19 cellular contexts compared by ENCODE assay signal in genomic region chr12:14694145-14694544, GRCh38. TPM values are rescaled to one million over a fixed set of nuclear protein-coding genes. Genes with fewer than 3 reads are reported as not detected.
DNase-seq lines count a peak whose midpoint lies in the region; ATAC-seq, FAIRE-seq and TF ChIP-seq lines count a peak whose summit lies in the region.
"Had no signal": no experiment of that assay in that cellular context is flagged by ENCODE, and none has a peak within 500 bp of the region (broad histone marks: within the 10 kb centered on the region; RNA-seq: fewer than 3 reads in every experiment).

No MANE protein-coding gene starts in this region.

- POLR2A ChIA-PET in GM12878 (lab: Charles Lee), result no interaction called here

- H4K20me1 ChIP-seq in GM12878 (ENCODE audit: control insufficient read depth, insufficient read depth) (no peaks in the 10 kb centered on the region), hepatocyte (ENCODE audit: insufficient read depth, poor library complexity, severe bottlenecking) (no peaks in the 10 kb centered on the region)

- H3K4me3 ChIP-seq in GM12878 (no peak overlapping the region), hepatocyte (peak overlapping the region; percentile 35), rectal smooth muscle tissue (ENCODE audit: low read length) (peak overlapping the region; percentile 41)
- H3K4me3 ChIP-seq: HAP-1 had no signal

- H3K36me3 Mint-ChIP-seq in type B pancreatic cell, result peaks cover 7% of the 10 kb centered on the region

- WGBS in GM12878 (ENCODE audit: insufficient coverage, insufficient replicate concordance, low lambda C conversion rate, missing lambda C conversion rate), result 95% methylated on average over 1 of the region's 1 CpG
- WGBS in hepatocyte (ENCODE audit: low lambda C conversion rate, missing lambda C conversion rate), result 74% methylated on average over 1 of the region's 1 CpG

- TF ChIP-seq CTCF in GM12878 (IDR thresholded peaks at IDR 0.05 in 2 of 3, conservative IDR thresholded peaks at IDR 0.05 in 1 of 3; ENCODE audit: control insufficient read depth in 2 of 3, extremely low read depth in 1 of 3, insufficient read depth in 1 of 3, low read depth in 3 of 3, low read length in 3 of 3), result no peak
- no peak for TF ChIP-seq CTCF in hepatocyte (IDR thresholded peaks at IDR 0.05; ENCODE audit: poor library complexity)
- TF ChIP-seq CTCF in type B pancreatic cell (conservative IDR thresholded peaks at IDR 0.05), result no peak

- RAD21 ChIA-PET in GM12878 (lab: Charles Lee; ENCODE audit: unreplicated experiment), result no interaction called here

- no peaks in the 10 kb centered on the region for H3K4me1 Mint-ChIP-seq in type B pancreatic cell (ENCODE audit: unreplicated experiment)

- H3K4me1 ChIP-seq in GM12878 (ENCODE audit: control insufficient read depth, insufficient read depth, low read length) (peaks cover 7% of the 10 kb centered on the region; the same call in 1 of the 2 replicates), hepatocyte (ENCODE audit: insufficient read depth) (no peaks in the 10 kb centered on the region), rectal smooth muscle tissue (ENCODE audit: control insufficient read depth, insufficient read depth, low read length) (no peaks in the 10 kb centered on the region)
- H3K4me1 ChIP-seq: Caco-2, HAP-1 had no signal

- no TSS peak for BruUV-seq in GM12878 (replicated peaks; lab: Mats Ljungman, UMichigan)

- TF ChIP-seq RAD21 in GM12878 (IDR thresholded peaks at IDR 0.05; ENCODE audit: insufficient read depth, low read depth, low read length), result no peak

- H3K4me2 ChIP-seq in GM12878 (ENCODE audit: control insufficient read depth, insufficient read depth) (no peak overlapping the region), hepatocyte (peak overlapping the region; percentile 62)

- DNase-seq in GM12878 (ENCODE audit: low read depth, low spot score), result no peak
- DNase-seq in hepatocyte (ENCODE audit: low spot score), result no peak
- no peak for DNase-seq in type B pancreatic cell (ENCODE audit: extremely low spot score, unreplicated experiment)
- DNase-seq in kidney tubule cell (ENCODE audit: low spot score), result no peak
- DNase-seq: ACHN; Caco-2; CD4-positive, alpha-beta T cell had no signal

- H3K36me3 ChIP-seq in GM12878 (ENCODE audit: control insufficient read depth in 2 of 2, insufficient read depth in 2 of 2, low read length in 1 of 2), result no peaks in the 10 kb centered on the region
- no peaks in the 10 kb centered on the region for H3K36me3 ChIP-seq in hepatocyte (replicated peaks; ENCODE audit: insufficient read depth, low read depth)
- no peaks in the 10 kb centered on the region for H3K36me3 ChIP-seq in rectal smooth muscle tissue (ENCODE audit: control insufficient read depth, insufficient read depth, low read length)
- H3K36me3 ChIP-seq: HAP-1 had no signal

- SMC1A ChIA-PET in GM12878 (lab: Charles Lee; ENCODE audit: uncharacterized antibody, unreplicated experiment), result no interaction called here

- peaks cover 5% of the 10 kb centered on the region for H3K9me3 Mint-ChIP-seq in type B pancreatic cell
- H3K9me3 Mint-ChIP-seq: CD4-positive, alpha-beta T cell had no signal

- H3K9ac ChIP-seq in GM12878 (ENCODE audit: control insufficient read depth, insufficient read depth, low read length) (no peak overlapping the region), rectal smooth muscle tissue (ENCODE audit: low read length) (no peak overlapping the region)

- H3K79me2 ChIP-seq in GM12878 (ENCODE audit: control insufficient read depth, insufficient read depth, low read length) (no peaks in the 10 kb centered on the region), hepatocyte (peaks cover 39% of the 10 kb centered on the region)

- H3K27ac Mint-ChIP-seq in type B pancreatic cell, result no peak overlapping the region
- H3K27ac Mint-ChIP-seq: CD4-positive, alpha-beta T cell had no signal

- ATAC-seq in GM12878, result no peak
- ATAC-seq in GM21381 (IDR thresholded peaks at IDR 0.05; ENCODE audit: unreplicated experiment), result no peak
- ATAC-seq in HG02884 (IDR thresholded peaks at IDR 0.05; ENCODE audit: unreplicated experiment), result no peak
- no peak for ATAC-seq in GM21825 (IDR thresholded peaks at IDR 0.05; ENCODE audit: unreplicated experiment)

- H3K9me3 ChIP-seq in GM12878 (replicated peaks; ENCODE audit: control insufficient read depth, insufficient read depth, low read length) (no peaks in the 10 kb centered on the region), hepatocyte (ENCODE audit: low read depth) (no peaks in the 10 kb centered on the region)
- H3K9me3 ChIP-seq: Caco-2, HAP-1 had no signal

- H3K9me2 ChIP-seq in hepatocyte (replicated peaks; ENCODE audit: insufficient read depth), result no peaks in the 10 kb centered on the region

- FAIRE-seq in GM12878 (lab: Jason Lieb, UNC), result no peak
- FAIRE-seq: A204.1, D721Med, G401.6 had no signal

- H2AFZ ChIP-seq in GM12878 (ENCODE audit: control insufficient read depth, low read depth, low read length) (no peak overlapping the region), hepatocyte (no peak overlapping the region)

- intact Hi-C loops in GM12878 (cut with micrococcal nuclease; ENCODE audit: unreplicated experiment), result no loop called here

- CTCF ChIA-PET in GM12878 (lab: Yijun Ruan, JAX), result no interaction called here

- peaks cover 19% of the 10 kb centered on the region for H3K27me3 Mint-ChIP-seq in type B pancreatic cell

- H3K27ac ChIP-seq in GM12878 (ENCODE audit: control insufficient read depth, insufficient read depth) (no peak overlapping the region), hepatocyte (no peak overlapping the region), rectal smooth muscle tissue (ENCODE audit: low read depth, low read length) (no peak overlapping the region)
- H3K27ac ChIP-seq: C4-2B had no signal

- no peak for TF ChIP-seq EP300 in GM12878 (IDR thresholded peaks at IDR 0.05; ENCODE audit: borderline replicate concordance in 1 of 2, control insufficient read depth in 1 of 2, low read depth in 2 of 2, low read length in 2 of 2)

- H3K27me3 ChIP-seq in GM12878 (replicated peaks in 1 of 2; ENCODE audit: control insufficient read depth in 2 of 2, insufficient read depth in 2 of 2, low read length in 1 of 2), result no peaks in the 10 kb centered on the region
- no peaks in the 10 kb centered on the region for H3K27me3 ChIP-seq in hepatocyte
- no peaks in the 10 kb centered on the region for H3K27me3 ChIP-seq in rectal smooth muscle tissue (ENCODE audit: control insufficient read depth, insufficient read depth, low read length)

- peak overlapping the region; percentile 15 for H3K4me3 Mint-ChIP-seq in type B pancreatic cell
- H3K4me3 Mint-ChIP-seq: CD4-positive, alpha-beta T cell had no signal

- in situ Hi-C loops in GM12878 (cut with MboI), result no loop called here

- TF ChIP-seq POLR2A in GM12878 (IDR thresholded peaks at IDR 0.05; ENCODE audit: low read depth, low read length), result no peak

TF ChIP-seq in GM12878, 131 proteins besides CTCF, POLR2A, EP300 and RAD21:
- peak; percentile 27; the same call in 1 of the 2 replicates for TF ChIP-seq MTA2 (IDR thresholded peaks at IDR 0.05; ENCODE audit: low read depth)
- TF ChIP-seq NR2F1 (conservative IDR thresholded peaks at IDR 0.05), result peak; percentile 71
- TF ChIP-seq, protein P1, sequence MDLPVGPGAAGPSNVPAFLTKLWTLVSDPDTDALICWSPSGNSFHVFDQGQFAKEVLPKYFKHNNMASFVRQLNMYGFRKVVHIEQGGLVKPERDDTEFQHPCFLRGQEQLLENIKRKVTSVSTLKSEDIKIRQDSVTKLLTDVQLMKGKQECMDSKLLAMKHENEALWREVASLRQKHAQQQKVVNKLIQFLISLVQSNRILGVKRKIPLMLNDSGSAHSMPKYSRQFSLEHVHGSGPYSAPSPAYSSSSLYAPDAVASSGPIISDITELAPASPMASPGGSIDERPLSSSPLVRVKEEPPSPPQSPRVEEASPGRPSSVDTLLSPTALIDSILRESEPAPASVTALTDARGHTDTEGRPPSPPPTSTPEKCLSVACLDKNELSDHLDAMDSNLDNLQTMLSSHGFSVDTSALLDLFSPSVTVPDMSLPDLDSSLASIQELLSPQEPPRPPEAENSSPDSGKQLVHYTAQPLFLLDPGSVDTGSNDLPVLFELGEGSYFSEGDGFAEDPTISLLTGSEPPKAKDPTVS (IDR thresholded peaks at IDR 0.05; ENCODE audit: low read depth, low read length), result no peak

RNA-seq across cellular contexts. Expression of gene GUCY2C, which starts 2.3 kb away (rescaled TPM):
- 0.08 TPM in 1 of 2 replicates, not detected in the other for total RNA-seq in GM12878 (2013; cell fraction: nucleolus; rRNA removed)
- total RNA-seq in GM12878 (2014; rRNA removed) (0.11 and 0.16 TPM in 2 replicates), GM12878 (2014; rRNA removed; fragmentation: Illumina TruSeq; extraction: Trizol) (0.09 and 0.18 TPM in 2 replicates), GM12878 (2021) (0.08 TPM in 1 of 2 replicates, not detected in the other), hepatocyte (47.6 and 48.1 TPM in 2 replicates), type B pancreatic cell (ENCODE audit: low replicate concordance) (2.1 and 21.2 TPM in 2 replicates)
- 0.05 TPM for polyA plus RNA-seq in GM12878 (2011; ENCODE audit: low read depth)
- polyA plus RNA-seq in GM12878 (2011; rRNA removed) (0.19 and 0.27 TPM in 2 replicates), GM12878 (2014; fragmentation: Illumina TruSeq; extraction: Trizol) (0.10 and 0.15 TPM in 2 replicates), GM12878 (2014; fragmentation: Nextera tagmentation; extraction: Ambion mirVana) (under 1 TPM; 0.57 to 0.60 TPM), GM12878 (2014; rRNA removed) (0.12 and 0.16 TPM in 2 replicates), GM12878 (2016; fragmentation: Nextera tagmentation; extraction: Ambion mirVana) (under 1 TPM; 0.42 to 0.44 TPM), hepatocyte (12.9 and 26.5 TPM in 2 replicates)
- polyA plus RNA-seq in GM12878 (2011; cell fraction: cytosol; rRNA removed), result 0.12 and 0.13 TPM in 2 replicates
- polyA plus RNA-seq in GM12878 (2011; cell fraction: nucleus; rRNA removed), result 0.09 and 0.13 TPM in 2 replicates
- polyA plus RNA-seq in GM12878 (2012), result 0.07 and 0.11 TPM in 2 replicates
- 0.26 TPM in 1 of 2 replicates, not detected in the other for polyA minus RNA-seq in GM12878 (2011; rRNA and poly(A)+ RNA removed)
- polyA minus RNA-seq in GM12878 (2011; cell fraction: cytosol; rRNA and poly(A)+ RNA removed), result not detected in 2 replicates
- polyA minus RNA-seq in GM12878 (2011; cell fraction: nucleus; rRNA and poly(A)+ RNA removed), result 0.29 TPM in 1 of 2 replicates, not detected in the other
- total RNA-seq: CD4-positive, alpha-beta T cell; H4; HT-29 had no signal
- polyA plus RNA-seq: BJ had no signal
